8 cellular contexts compared by ENCODE assay signal in genomic region chr15:56732881-56733130, GRCh38. TPM values are rescaled to one million over a fixed set of nuclear protein-coding genes. Genes with fewer than 3 reads are reported as not detected.
DNase-seq lines count a peak whose midpoint lies in the region; ATAC-seq lines count a peak whose summit lies in the region.

No MANE protein-coding gene starts in this region.

- H3K4me1 ChIP-seq in iPS-15b (ENCODE audit: control insufficient read depth, insufficient read depth, low read length): peaks cover 21% of the 10 kb centered on the region

- peak overlapping the region; percentile 96 for H3K9ac ChIP-seq in iPS-15b (ENCODE audit: low read depth, low read length)

- peak overlapping the region; percentile 79 for H3K27ac Mint-ChIP-seq in activated naive CD4-positive, alpha-beta T cell treated with anti-CD3 and anti-CD28 coated beads, Interleukin-2, amount 10 ng/mL, durations not matched to agents 7 days and 5 days
- peak overlapping the region; percentile 93 for H3K27ac Mint-ChIP-seq in activated CD8-positive, alpha-beta T cell treated with anti-CD3 and anti-CD28 coated beads, Interleukin-2, amount 10 ng/mL, durations not matched to agents 7 days and 5 days
- H3K27ac Mint-ChIP-seq in stimulated activated memory B cell treated with anti-CD40 and anti-IgM and Interleukin-4, amounts not matched to agents 10 μg/mL and 1 μg/mL and 100 μg/mL, for 72 hours: peak overlapping the region; percentile 93

- POLR2A ChIA-PET in activated CD8-positive, alpha-beta T cell treated with anti-CD3 and anti-CD28 coated beads, Interleukin-2, amount 10 ng/mL, durations not matched to agents 7 days and 5 days (lab: Charles Lee): no interaction called here

- H3K9me3 ChIP-seq in iPS-15b (ENCODE audit: control insufficient read depth, insufficient read depth, low read length): peaks cover 3% of the 10 kb centered on the region

- no peak for ATAC-seq in activated CD8-positive, alpha-beta T cell treated with anti-CD3 and anti-CD28 coated beads, Interleukin-2, amount 10 ng/mL, durations not matched to agents 7 days and 5 days
- ATAC-seq in stimulated activated memory B cell treated with anti-CD40 and anti-IgM and Interleukin-4, amounts not matched to agents 10 μg/mL and 1 μg/mL and 100 μg/mL, for 72 hours: no peak
- ATAC-seq in HG03520 (IDR thresholded peaks at IDR 0.05; ENCODE audit: unreplicated experiment): no peak

- H3K36me3 Mint-ChIP-seq in activated naive CD4-positive, alpha-beta T cell treated with anti-CD3 and anti-CD28 coated beads, Interleukin-2, amount 10 ng/mL, durations not matched to agents 7 days and 5 days: peaks cover 18% of the 10 kb centered on the region
- peaks cover 17% of the 10 kb centered on the region for H3K36me3 Mint-ChIP-seq in activated CD8-positive, alpha-beta T cell treated with anti-CD3 and anti-CD28 coated beads, Interleukin-2, amount 10 ng/mL, durations not matched to agents 7 days and 5 days (ENCODE audit: low read depth)
- H3K36me3 Mint-ChIP-seq in stimulated activated memory B cell treated with anti-CD40 and anti-IgM and Interleukin-4, amounts not matched to agents 10 μg/mL and 1 μg/mL and 100 μg/mL, for 72 hours: peaks cover 4% of the 10 kb centered on the region

- no peaks in the 10 kb centered on the region for H3K36me3 ChIP-seq in iPS-15b (ENCODE audit: control insufficient read depth, insufficient read depth, low read length)

- H3K4me3 Mint-ChIP-seq in activated naive CD4-positive, alpha-beta T cell treated with anti-CD3 and anti-CD28 coated beads, Interleukin-2, amount 10 ng/mL, durations not matched to agents 7 days and 5 days: peak overlapping the region; percentile 89
- H3K4me3 Mint-ChIP-seq in activated CD8-positive, alpha-beta T cell treated with anti-CD3 and anti-CD28 coated beads, Interleukin-2, amount 10 ng/mL, durations not matched to agents 7 days and 5 days: peak overlapping the region; percentile 94
- peak overlapping the region; percentile 88 for H3K4me3 Mint-ChIP-seq in stimulated activated memory B cell treated with anti-CD40 and anti-IgM and Interleukin-4, amounts not matched to agents 10 μg/mL and 1 μg/mL and 100 μg/mL, for 72 hours

- H3K27me3 Mint-ChIP-seq in activated naive CD4-positive, alpha-beta T cell treated with anti-CD3 and anti-CD28 coated beads, Interleukin-2, amount 10 ng/mL, durations not matched to agents 7 days and 5 days: peaks cover 4% of the 10 kb centered on the region
- peaks cover 6% of the 10 kb centered on the region for H3K27me3 Mint-ChIP-seq in activated CD8-positive, alpha-beta T cell treated with anti-CD3 and anti-CD28 coated beads, Interleukin-2, amount 10 ng/mL, durations not matched to agents 7 days and 5 days (ENCODE audit: low read depth)
- H3K27me3 Mint-ChIP-seq in stimulated activated memory B cell treated with anti-CD40 and anti-IgM and Interleukin-4, amounts not matched to agents 10 μg/mL and 1 μg/mL and 100 μg/mL, for 72 hours: no peaks in the 10 kb centered on the region

- CTCF ChIA-PET in activated naive CD4-positive, alpha-beta T cell treated with anti-CD3 and anti-CD28 coated beads, Interleukin-2, amount 10 ng/mL, durations not matched to agents 7 days and 5 days (lab: Charles Lee): interaction anchor here (1.5 kb wide), 1 partner anchor 13 kb away, joined by 4 read pairs; no protein-coding TSS in a partner anchor
- CTCF ChIA-PET in activated CD8-positive, alpha-beta T cell treated with anti-CD3 and anti-CD28 coated beads, Interleukin-2, amount 10 ng/mL, durations not matched to agents 7 days and 5 days (lab: Charles Lee): no interaction called here

- peak overlapping the region; percentile 87 for H3K4me3 ChIP-seq in iPS-15b (ENCODE audit: low read depth, low read length)

- DNase-seq in activated naive CD4-positive, alpha-beta T cell treated with anti-CD3 and anti-CD28 coated beads, Interleukin-2, amount 10 ng/mL, durations not matched to agents 7 days and 5 days: no peak
- DNase-seq in activated naive CD4-positive, alpha-beta T cell treated with Interleukin-2 at 50 U/mL for 16 hours: no peak
- no peak for DNase-seq in activated CD8-positive, alpha-beta T cell treated with anti-CD3 and anti-CD28 coated beads, Interleukin-2, amount 10 ng/mL, durations not matched to agents 7 days and 5 days
- DNase-seq in ACHN (no peak), NCI-H1930 (lab: John Stamatoyannopoulos, UW) (no peak)

- in situ Hi-C loops in ACHN (cut with HindIII; ENCODE audit: low pct_ligation_motif_present, low pct_unique_long_range_greater_than_20kb, low sequenced_read_pairs): no loop called here

- H3K4me1 Mint-ChIP-seq in activated naive CD4-positive, alpha-beta T cell treated with anti-CD3 and anti-CD28 coated beads, Interleukin-2, amount 10 ng/mL, durations not matched to agents 7 days and 5 days: peaks cover 22% of the 10 kb centered on the region
- H3K4me1 Mint-ChIP-seq in activated CD8-positive, alpha-beta T cell treated with anti-CD3 and anti-CD28 coated beads, Interleukin-2, amount 10 ng/mL, durations not matched to agents 7 days and 5 days (ENCODE audit: low read depth): peaks cover 21% of the 10 kb centered on the region
- peaks cover 31% of the 10 kb centered on the region for H3K4me1 Mint-ChIP-seq in stimulated activated memory B cell treated with anti-CD40 and anti-IgM and Interleukin-4, amounts not matched to agents 10 μg/mL and 1 μg/mL and 100 μg/mL, for 72 hours

- no peaks in the 10 kb centered on the region for H3K9me3 Mint-ChIP-seq in activated naive CD4-positive, alpha-beta T cell treated with anti-CD3 and anti-CD28 coated beads, Interleukin-2, amount 10 ng/mL, durations not matched to agents 7 days and 5 days
- no peaks in the 10 kb centered on the region for H3K9me3 Mint-ChIP-seq in activated CD8-positive, alpha-beta T cell treated with anti-CD3 and anti-CD28 coated beads, Interleukin-2, amount 10 ng/mL, durations not matched to agents 7 days and 5 days (ENCODE audit: insufficient read depth)
- peaks cover 3% of the 10 kb centered on the region for H3K9me3 Mint-ChIP-seq in stimulated activated memory B cell treated with anti-CD40 and anti-IgM and Interleukin-4, amounts not matched to agents 10 μg/mL and 1 μg/mL and 100 μg/mL, for 72 hours

- no peaks in the 10 kb centered on the region for H3K27me3 ChIP-seq in iPS-15b (ENCODE audit: control insufficient read depth, insufficient read depth, low read length)

RNA-seq across cellular contexts. Expression of gene ZNF280D, which starts 0.5 kb away (rescaled TPM):
- 10 to 100 TPM; 17.5 to 21.0 TPM for total RNA-seq in activated CD8-positive, alpha-beta T cell treated with anti-CD3 and anti-CD28 coated beads, Interleukin-2, amount 10 ng/mL, durations not matched to agents 7 days and 5 days
